ENCODE assay signal across 1 cellular context in the genomic region with DNA sequence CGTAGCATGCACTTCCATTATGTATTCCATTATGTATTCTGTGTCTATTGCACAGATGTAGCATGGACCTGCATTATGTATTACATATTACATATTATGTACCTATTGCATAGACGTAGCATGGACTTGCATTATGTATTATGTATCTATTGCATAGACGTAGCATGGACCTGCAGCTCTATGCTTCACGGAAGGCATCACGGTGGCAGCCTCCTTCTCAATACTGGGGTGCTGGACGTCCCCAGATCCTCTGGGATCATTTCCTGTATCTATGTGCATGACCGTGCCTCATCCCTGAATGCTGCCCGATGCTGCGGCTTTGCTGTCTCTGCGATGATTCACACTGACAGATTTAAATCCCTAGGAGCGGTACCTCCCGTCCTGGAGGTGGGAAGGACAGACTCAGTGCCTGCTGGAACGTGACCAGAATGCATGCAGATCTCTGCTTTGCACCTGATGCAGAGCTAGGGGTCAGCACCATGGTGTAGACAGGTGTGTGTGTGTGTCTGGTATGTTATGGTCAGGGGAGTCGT.
TF ChIP-seq lines count a peak whose summit lies in the region.

No MANE protein-coding gene starts in this region.

TF ChIP-seq in H1, 55 proteins besides CTCF, POLR2A, EP300 and RAD21:
- TF ChIP-seq, protein P1, sequence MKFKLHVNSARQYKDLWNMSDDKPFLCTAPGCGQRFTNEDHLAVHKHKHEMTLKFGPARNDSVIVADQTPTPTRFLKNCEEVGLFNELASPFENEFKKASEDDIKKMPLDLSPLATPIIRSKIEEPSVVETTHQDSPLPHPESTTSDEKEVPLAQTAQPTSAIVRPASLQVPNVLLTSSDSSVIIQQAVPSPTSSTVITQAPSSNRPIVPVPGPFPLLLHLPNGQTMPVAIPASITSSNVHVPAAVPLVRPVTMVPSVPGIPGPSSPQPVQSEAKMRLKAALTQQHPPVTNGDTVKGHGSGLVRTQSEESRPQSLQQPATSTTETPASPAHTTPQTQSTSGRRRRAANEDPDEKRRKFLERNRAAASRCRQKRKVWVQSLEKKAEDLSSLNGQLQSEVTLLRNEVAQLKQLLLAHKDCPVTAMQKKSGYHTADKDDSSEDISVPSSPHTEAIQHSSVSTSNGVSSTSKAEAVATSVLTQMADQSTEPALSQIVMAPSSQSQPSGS (IDR thresholded peaks at IDR 0.05; ENCODE audit: low read length): no peak
- TF ChIP-seq CHD1 (IDR thresholded peaks at IDR 0.05; ENCODE audit: low read depth, low read length): no peak
- TF ChIP-seq SP1 (IDR thresholded peaks at IDR 0.05; ENCODE audit: low read depth, low read length): no peak
- TF ChIP-seq HDAC6 (IDR thresholded peaks at IDR 0.05; ENCODE audit: low read depth, low read length): no peak
- no peak for TF ChIP-seq NANOG (IDR thresholded peaks at IDR 0.05; ENCODE audit: insufficient read depth, low read depth, low read length, poor library complexity, severe bottlenecking)
- no peak for TF ChIP-seq CREB1 (IDR thresholded peaks at IDR 0.05)
- no peak for TF ChIP-seq SIN3A (conservative IDR thresholded peaks at IDR 0.05 in 1 of 2, IDR thresholded peaks at IDR 0.05 in 1 of 2; ENCODE audit: low read depth in 1 of 2, low read length in 2 of 2)
- no peak for TF ChIP-seq POLR2AphosphoS5 (IDR thresholded peaks at IDR 0.05; ENCODE audit: low read depth, low read length)
- TF ChIP-seq HDAC2 (IDR thresholded peaks at IDR 0.05; ENCODE audit: borderline replicate concordance in 1 of 2, low read depth in 2 of 2, low read length in 2 of 2): no peak
- TF ChIP-seq, protein P2, sequence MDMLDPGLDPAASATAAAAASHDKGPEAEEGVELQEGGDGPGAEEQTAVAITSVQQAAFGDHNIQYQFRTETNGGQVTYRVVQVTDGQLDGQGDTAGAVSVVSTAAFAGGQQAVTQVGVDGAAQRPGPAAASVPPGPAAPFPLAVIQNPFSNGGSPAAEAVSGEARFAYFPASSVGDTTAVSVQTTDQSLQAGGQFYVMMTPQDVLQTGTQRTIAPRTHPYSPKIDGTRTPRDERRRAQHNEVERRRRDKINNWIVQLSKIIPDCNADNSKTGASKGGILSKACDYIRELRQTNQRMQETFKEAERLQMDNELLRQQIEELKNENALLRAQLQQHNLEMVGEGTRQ (IDR thresholded peaks at IDR 0.05; ENCODE audit: low read length): no peak; the same call in 1 of the 2 replicates
- no peak for TF ChIP-seq TCF12 (IDR thresholded peaks at IDR 0.05; ENCODE audit: low read depth, low read length)
- no peak for TF ChIP-seq SIRT6 (IDR thresholded peaks at IDR 0.05; ENCODE audit: low read length)
- no peak for TF ChIP-seq KDM4A (IDR thresholded peaks at IDR 0.05; ENCODE audit: low read depth, low read length, severe bottlenecking)
- TF ChIP-seq EZH2 (IDR thresholded peaks at IDR 0.05; ENCODE audit: low read depth, low read length, severe bottlenecking): no peak
- TF ChIP-seq RXRA (IDR thresholded peaks at IDR 0.05; ENCODE audit: insufficient read depth, low read depth, low read length): no peak
- TF ChIP-seq SP4 (IDR thresholded peaks at IDR 0.05; ENCODE audit: low read length): no peak
- TF ChIP-seq CBX5 (IDR thresholded peaks at IDR 0.05; ENCODE audit: low read depth, low read length): no peak
- TF ChIP-seq TAF7 (optimal IDR thresholded peaks at IDR 0.05; ENCODE audit: borderline replicate concordance, low read depth, low read length): no peak
